ENCODE assay signal across 9 cellular contexts in genomic region chr16:50602531-50603205, GRCh38. TPM values are rescaled to one million over a fixed set of nuclear protein-coding genes. Genes with fewer than 3 reads are reported as not detected.
DNase-seq lines count a peak whose midpoint lies in the region; ATAC-seq and TF ChIP-seq lines count a peak whose summit lies in the region.
"Had no signal": no experiment of that assay in that cellular context is flagged by ENCODE, and none has a peak within 500 bp of the region (broad histone marks: within the 10 kb centered on the region; RNA-seq: fewer than 3 reads in every experiment).

No MANE protein-coding gene starts in this region.

- DNase-seq in CD4-positive, alpha-beta memory T cell: peak; percentile 51 to 84 (median 58)
- DNase-seq in SJSA1 (ENCODE audit: low read depth in 1 of 2, low spot score in 2 of 2): no peak
- peak; percentile 32 for DNase-seq in cerebellar cortex (ENCODE audit: low spot score)
- peak; percentile 91 for DNase-seq in prostate gland (ENCODE audit: low spot score)
- DNase-seq in NCI-H748 (lab: John Stamatoyannopoulos, UW; ENCODE audit: unreplicated experiment): no peak
- DNase-seq in inferior parietal cortex (ENCODE audit: extremely low spot score): no peak
- DNase-seq in CD14-positive monocyte (ENCODE audit: low spot score): no peak
- DNase-seq: amniotic stem cell had no signal

- no peaks in the 10 kb centered on the region for H3K27me3 Mint-ChIP-seq in CD4-positive, alpha-beta memory T cell
- peaks cover 2 to 5% (median 3%) of the 10 kb centered on the region in 3 donors for H3K27me3 Mint-ChIP-seq in CD14-positive monocyte (ENCODE audit: low read depth in 3 of 3)

- no peaks in the 10 kb centered on the region for H3K36me3 ChIP-seq in CD4-positive, alpha-beta memory T cell (ENCODE audit: insufficient read depth, low read length)
- H3K36me3 ChIP-seq in SJSA1 (no peaks in the 10 kb centered on the region), prostate gland (no peaks in the 10 kb centered on the region)

- no peak for TF ChIP-seq CTCF in prostate gland (IDR thresholded peaks at IDR 0.05)
- no peak for TF ChIP-seq CTCF in CD14-positive monocyte (IDR thresholded peaks at IDR 0.05)

- peak overlapping the region; percentile 33 to 94 (median 83) for H3K27ac Mint-ChIP-seq in CD4-positive, alpha-beta memory T cell
- H3K27ac Mint-ChIP-seq in CD14-positive monocyte: peak overlapping the region in 1 of 7 donors; percentile 62

- no peaks in the 10 kb centered on the region for H3K9me3 ChIP-seq in CD4-positive, alpha-beta memory T cell (ENCODE audit: control insufficient read depth in 1 of 2, low read length in 2 of 2)
- H3K9me3 ChIP-seq in SJSA1 (replicated peaks): no peaks in the 10 kb centered on the region
- no peaks in the 10 kb centered on the region for H3K9me3 ChIP-seq in prostate gland

- no peaks in the 10 kb centered on the region for H3K27me3 ChIP-seq in CD4-positive, alpha-beta memory T cell (ENCODE audit: insufficient read depth, low read length)
- H3K27me3 ChIP-seq in SJSA1 (replicated peaks) (no peaks in the 10 kb centered on the region), prostate gland (replicated peaks; ENCODE audit: insufficient read depth) (no peaks in the 10 kb centered on the region)

- intact Hi-C loops in CD4-positive, alpha-beta memory T cell (cut with micrococcal nuclease): loop anchor here (2.0 to 5.0 kb wide), 2 partner anchors 14 to 55 kb away; partner anchors contain the start of gene NKD1
- intact Hi-C loops in prostate gland (cut with DNase I) (no loop called here), CD14-positive monocyte (cut with micrococcal nuclease) (no loop called here)

- CTCF ChIA-PET in CD4-positive, alpha-beta memory T cell (lab: Charles Lee; ENCODE audit: partially characterized antibody): no interaction called here

- TF ChIP-seq POLR2A in prostate gland (IDR thresholded peaks at IDR 0.05): no peak

- 33% methylated on average over 14 of the region's 14 CpGs for WGBS in prostate gland

- no peaks in the 10 kb centered on the region for H3K36me3 Mint-ChIP-seq in CD4-positive, alpha-beta memory T cell
- H3K36me3 Mint-ChIP-seq in CD14-positive monocyte: no peaks in the 10 kb centered on the region

- H3K4me3 ChIP-seq in CD4-positive, alpha-beta memory T cell (ENCODE audit: low read length in 2 of 2): no peak overlapping the region
- H3K4me3 ChIP-seq in SJSA1: no peak overlapping the region
- H3K4me3 ChIP-seq in prostate gland: no peak overlapping the region

- H3K4me3 Mint-ChIP-seq in CD4-positive, alpha-beta memory T cell: peak overlapping the region; percentile 17 to 80 (median 54)
- H3K4me3 Mint-ChIP-seq in CD14-positive monocyte: no peak overlapping the region

- no peak overlapping the region for H3K27ac ChIP-seq in CD4-positive, alpha-beta memory T cell (ENCODE audit: low read depth, low read length)
- H3K27ac ChIP-seq in SJSA1: peak overlapping the region; percentile 46
- H3K27ac ChIP-seq in prostate gland: peak overlapping the region; percentile 46 to 67

- no peaks in the 10 kb centered on the region for H3K9me3 Mint-ChIP-seq in CD4-positive, alpha-beta memory T cell
- peaks cover 0 to 2% (median 0%) of the 10 kb centered on the region in 7 donors for H3K9me3 Mint-ChIP-seq in CD14-positive monocyte

- ATAC-seq in HG03460 (IDR thresholded peaks at IDR 0.05; ENCODE audit: unreplicated experiment): no peak

- H3K4me1 ChIP-seq in CD4-positive, alpha-beta memory T cell (ENCODE audit: insufficient read depth, low read length): peaks cover 37% of the 10 kb centered on the region
- H3K4me1 ChIP-seq in SJSA1 (replicated peaks) (peaks cover 23% of the 10 kb centered on the region), prostate gland (replicated peaks) (peaks cover 13% of the 10 kb centered on the region)

- H3K4me1 Mint-ChIP-seq in CD4-positive, alpha-beta memory T cell: peaks cover 19 to 42% (median 32%) of the 10 kb centered on the region in 4 donors
- no peaks in the 10 kb centered on the region for H3K4me1 Mint-ChIP-seq in CD14-positive monocyte

- POLR2A ChIA-PET in CD4-positive, alpha-beta memory T cell (lab: Charles Lee; ENCODE audit: partially characterized antibody): interaction anchor here (0.7 to 1.1 kb wide), 3 partner anchors 13 to 55 kb away, joined by 3 to 4 read pairs (median 4); partner anchors contain the start of gene NKD1

RNA-seq across cellular contexts. Expression of gene NKD1, which starts 54.5 kb away (rescaled TPM):
- 1 to 10 TPM; 3.8 to 4.6 TPM for total RNA-seq in CD4-positive, alpha-beta memory T cell
- polyA plus RNA-seq in CD4-positive, alpha-beta memory T cell: under 1 TPM in 1 of 2 donors, not detected in 1; 0.48 TPM
- 0.06 and 0.42 TPM in 2 replicates for total RNA-seq in SJSA1 (2014; rRNA removed; shearing (Covaris generic))
- 10 to 100 TPM in 1 of 2 donors, 1 to 10 TPM in 1; 7.0 to 13.8 TPM for total RNA-seq in prostate gland
- not detected for polyA plus RNA-seq in CD14-positive monocyte

Comparison
In these comparisons a context has a peak if more than half of its experiments do, and no peak if none do; other contexts are left out.
1. DNase-seq: peak in CD4-positive, alpha-beta memory T cell (5 of 5), cerebellar cortex (single experiment) and prostate gland (single experiment); none in SJSA1 (0 of 2), NCI-H748 (single experiment), inferior parietal cortex (single experiment) and CD14-positive monocyte (single experiment).
2. H3K4me3 Mint-ChIP-seq: peak in CD4-positive, alpha-beta memory T cell (8 of 8); none in CD14-positive monocyte (0 of 2).